In the genomic region with DNA sequence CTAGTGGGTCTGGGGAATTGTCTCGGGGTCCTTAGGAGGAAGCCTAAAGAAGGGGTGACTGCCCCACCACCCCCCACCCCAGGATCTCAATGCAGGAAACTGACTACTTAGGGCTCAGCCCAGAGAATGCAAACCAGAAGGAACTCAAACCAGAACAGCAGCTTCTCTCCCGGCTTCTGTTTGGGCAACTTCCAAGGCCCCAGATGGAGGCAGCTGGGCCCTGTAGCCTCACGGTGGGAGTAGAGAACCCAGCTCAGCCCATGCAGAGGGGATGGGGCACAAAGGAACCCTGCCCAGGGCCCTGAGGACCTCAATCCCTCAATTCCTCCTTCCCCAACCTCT, we compare ENCODE assay signal across 9 cellular contexts. TPM values are rescaled to one million over a fixed set of nuclear protein-coding genes. Genes with fewer than 3 reads are reported as not detected.
A peak's percentile ranks its signal among the peaks of the same experiment; 100 is the strongest.
DNase-seq lines count a peak whose midpoint lies in the region; ATAC-seq and TF ChIP-seq lines count a peak whose summit lies in the region.
"Had no signal": no experiment of that assay in that cellular context is flagged by ENCODE, and none has a peak within 500 bp of the region (broad histone marks: within the 10 kb centered on the region; RNA-seq: fewer than 3 reads in every experiment).

No MANE protein-coding gene starts in this region.

- peaks cover 36% of the 10 kb centered on the region for H3K4me1 Mint-ChIP-seq in stimulated activated effector memory CD8-positive, alpha-beta T cell treated with anti-CD3 and anti-CD28 coated beads, Interleukin-12 subunit alpha, Interleukin-12 subunit beta, amount 100 ng/mL, for 72 hours

- peak overlapping the region; percentile 85 for H3K4me3 ChIP-seq in GM12864 (ENCODE audit: low read depth, low read length)
- peak overlapping the region; percentile 60 to 75 (median 66) for H3K4me3 ChIP-seq in Peyer's patch

- no peaks in the 10 kb centered on the region for H3K27me3 ChIP-seq in Peyer's patch

- H3K27ac ChIP-seq in Peyer's patch = peak overlapping the region; percentile 87 to 98 (median 92)

- peak overlapping the region; percentile 87 for H3K4me3 Mint-ChIP-seq in stimulated activated effector memory CD8-positive, alpha-beta T cell treated with anti-CD3 and anti-CD28 coated beads, Interleukin-12 subunit alpha, Interleukin-12 subunit beta, amount 100 ng/mL, for 72 hours

- TF ChIP-seq POLR2A in Peyer's patch (IDR thresholded peaks at IDR 0.05) = no peak

- H3K36me3 Mint-ChIP-seq in stimulated activated effector memory CD8-positive, alpha-beta T cell treated with anti-CD3 and anti-CD28 coated beads, Interleukin-12 subunit alpha, Interleukin-12 subunit beta, amount 100 ng/mL, for 72 hours = peaks cover 84% of the 10 kb centered on the region

- ATAC-seq in stimulated activated effector memory CD8-positive, alpha-beta T cell treated with anti-CD3 and anti-CD28 coated beads, Interleukin-12 subunit alpha, Interleukin-12 subunit beta, amount 100 ng/mL, for 72 hours = no peak
- ATAC-seq in HG03280 (IDR thresholded peaks at IDR 0.05; ENCODE audit: unreplicated experiment) = no peak

- H3K36me3 ChIP-seq in Peyer's patch = peaks cover 0 to 8% (median 0%) of the 10 kb centered on the region in 3 donors

- peak overlapping the region; percentile 96 for H3K27ac Mint-ChIP-seq in stimulated activated effector memory CD8-positive, alpha-beta T cell treated with anti-CD3 and anti-CD28 coated beads, Interleukin-12 subunit alpha, Interleukin-12 subunit beta, amount 100 ng/mL, for 72 hours

- DNase-seq in GM12864 (ENCODE audit: low read depth) (no peak), Peyer's patch (no peak), fibroblast of gingiva (ENCODE audit: low read depth) (peak; percentile 37), NCI-H2107 (lab: John Stamatoyannopoulos, UW) (no peak), NCI-H226 (no peak)
- DNase-seq in stimulated activated effector memory CD8-positive, alpha-beta T cell treated with anti-CD3 and anti-CD28 coated beads, Interleukin-12 subunit alpha, Interleukin-12 subunit beta, amount 100 ng/mL, for 72 hours (ENCODE audit: low spot score in 2 of 2) = no peak
- DNase-seq: caudate nucleus, NCI-H82 had no signal

- no peaks in the 10 kb centered on the region for H3K9me3 Mint-ChIP-seq in stimulated activated effector memory CD8-positive, alpha-beta T cell treated with anti-CD3 and anti-CD28 coated beads, Interleukin-12 subunit alpha, Interleukin-12 subunit beta, amount 100 ng/mL, for 72 hours

- H3K9me3 ChIP-seq in Peyer's patch = no peaks in the 10 kb centered on the region

- H3K4me1 ChIP-seq in Peyer's patch = peaks cover 0 to 42% (median 12%) of the 10 kb centered on the region in 4 donors

- no peak for TF ChIP-seq CTCF in GM12864 (IDR thresholded peaks at IDR 0.05; ENCODE audit: low read depth, low read length, missing control alignments)
- TF ChIP-seq CTCF in Peyer's patch (IDR thresholded peaks at IDR 0.05) = no peak

RNA-seq across cellular contexts. Expression of a gene that starts 2.3 kb away (rescaled TPM):
- total RNA-seq in Peyer's patch = 100 to 1,000 TPM in 2 of 4 donors, 10 to 100 TPM in 2; 70.6 to 159 (median 110) TPM

RNA-seq across cellular contexts. Expression of a gene that starts 35.6 kb away (rescaled TPM):
- 100 to 1,000 TPM in 3 of 4 donors, 10 to 100 TPM in 1; 52.5 to 283 (median 115) TPM for total RNA-seq in Peyer's patch

RNA-seq across cellular contexts. Expression of a gene that starts 49.6 kb away (rescaled TPM):
- total RNA-seq in Peyer's patch = 100 to 1,000 TPM in 1 of 4 donors, 10 to 100 TPM in 3; 13.1 to 140 (median 28.2) TPM
